12 cellular contexts compared by ENCODE assay signal in genomic region chr14:71355324-71356201, GRCh38. TPM values are rescaled to one million over a fixed set of nuclear protein-coding genes. Genes with fewer than 3 reads are reported as not detected.
DNase-seq lines count a peak whose midpoint lies in the region; ATAC-seq, FAIRE-seq and TF ChIP-seq lines count a peak whose summit lies in the region.
"Had no signal": no experiment of that assay in that cellular context is flagged by ENCODE, and none has a peak within 500 bp of the region (broad histone marks: within the 10 kb centered on the region; RNA-seq: fewer than 3 reads in every experiment).

No MANE protein-coding gene starts in this region.

- no peaks in the 10 kb centered on the region for H4K20me1 ChIP-seq in K562 (replicated peaks; ENCODE audit: control insufficient read depth, insufficient read depth, low read length)
- H4K20me1 ChIP-seq: BLaER1 had no signal

- TF ChIP-seq CTCF in K562 (IDR thresholded peaks at IDR 0.05 in 2 of 3, conservative IDR thresholded peaks at IDR 0.05 in 1 of 3; ENCODE audit: insufficient read depth in 2 of 3, low read depth in 1 of 3, low read length in 3 of 3), result no peak

- H3K36me3 Mint-ChIP-seq in activated naive CD4-positive, alpha-beta T cell treated with anti-CD3 and anti-CD28 coated beads, Interleukin-2, amount 50 U/mL, for 72 hours, result peaks cover 14 to 55% of the 10 kb centered on the region in 2 donors

- no peak overlapping the region for H3K27ac Mint-ChIP-seq in activated naive CD4-positive, alpha-beta T cell treated with anti-CD3 and anti-CD28 coated beads, Interleukin-2, amount 50 U/mL, for 72 hours

- no peaks in the 10 kb centered on the region; the same call in 2 of the 3 replicates for H3K79me2 ChIP-seq in K562 (ENCODE audit: control insufficient read depth, insufficient read depth, low read length)

- no peaks in the 10 kb centered on the region for H3K36me3 ChIP-seq in K562 (ENCODE audit: control insufficient read depth, insufficient read depth, low read length)

- no peak for DNase-seq in Right ventricle myocardium inferior (ENCODE audit: missing footprints)
- no peak for DNase-seq in cardiac septum (ENCODE audit: low spot score)
- peak; percentile 31 to 83 (median 54) for DNase-seq in K562 (ENCODE audit: extremely low read depth in 1 of 4, low spot score in 3 of 4)
- DNase-seq in left lobe of liver (ENCODE audit: low spot score), result no peak
- DNase-seq in urothelium cell line (ENCODE audit: low spot score), result no peak
- DNase-seq in putamen (ENCODE audit: low spot score), result no peak
- no peak for DNase-seq in activated CD8-positive, alpha-beta memory T cell treated with anti-CD3 and anti-CD28 coated beads for 24 hours
- no peak for DNase-seq in activated naive CD4-positive, alpha-beta T cell treated with anti-CD3 and anti-CD28 coated beads, Interleukin-2, amount 50 U/mL, for 72 hours (ENCODE audit: low spot score in 2 of 2)
- DNase-seq: stimulated activated naive CD4-positive, alpha-beta T cell had no signal

- 0 out of 2 replicates have a peak overlapping the region, but pooled peaks have one; percentile 68 for H2AFZ ChIP-seq in K562 (ENCODE audit: low read depth, low read length)

- no peaks in the 10 kb centered on the region for H3K27me3 ChIP-seq in K562 (ENCODE audit: control insufficient read depth in 2 of 2, insufficient read depth in 2 of 2, low read length in 2 of 2)
- H3K27me3 ChIP-seq: BLaER1 had no signal

- TF ChIP-seq POLR2A in K562 (conservative IDR thresholded peaks at IDR 0.05), result no peak

- H3K9me3 Mint-ChIP-seq in activated naive CD4-positive, alpha-beta T cell treated with anti-CD3 and anti-CD28 coated beads, Interleukin-2, amount 50 U/mL, for 72 hours, result peaks cover 9 to 27% of the 10 kb centered on the region in 2 donors

- H3K9ac ChIP-seq in K562 (ENCODE audit: insufficient read depth in 1 of 2, low read depth in 2 of 2, low read length in 2 of 2), result no peak overlapping the region; a peak in 2 of 4 replicates
- H3K9ac ChIP-seq: BLaER1 had no signal

- TF ChIP-seq RAD21 in K562 (CRISPR knock-in tag; conservative IDR thresholded peaks at IDR 0.05 in 1 of 2, IDR thresholded peaks at IDR 0.05 in 1 of 2), result peak in 1 of 2 experiments; percentile 14; a peak in 1 of 4 replicates

- ATAC-seq in Right ventricle myocardium inferior (peak; percentile 79), K562 (peak; percentile 95), left lobe of liver (peak; percentile 87)
- no peak for ATAC-seq in activated naive CD4-positive, alpha-beta T cell treated with anti-CD3 and anti-CD28 coated beads, Interleukin-2, amount 50 U/mL, for 72 hours
- ATAC-seq: activated CD4-positive, CD25-positive, alpha-beta regulatory T cell treated with anti-CD3 and anti-CD28 coated beads, Interleukin-2, amount 50 U/mL, for 24 hours had no signal

- H3K9me3 ChIP-seq in K562 (replicated peaks; ENCODE audit: control insufficient read depth, insufficient read depth, low read depth, low read length), result no peaks in the 10 kb centered on the region

- BruUV-seq in K562 (replicated peaks; lab: Mats Ljungman, UMichigan), result no TSS peak

- POLR2A ChIA-PET in K562 (lab: Yijun Ruan, JAX), result interaction anchor here (0.7 to 0.8 kb wide), 3 partner anchors 28 to 1531 kb away, joined by 3 read pairs; no protein-coding TSS in a partner anchor

- intact Hi-C loops in Right ventricle myocardium inferior (cut with DNase I), result no loop called here
- intact Hi-C loops in cardiac septum (cut with DNase I), result no loop called here
- intact Hi-C loops in K562 (cut with micrococcal nuclease), result no loop called here

- H3K4me2 ChIP-seq in K562 (ENCODE audit: insufficient read depth, low read length), result peak overlapping the region; percentile 37; the same call in 1 of the 2 replicates
- H3K4me2 ChIP-seq: BLaER1 had no signal

- no peak overlapping the region for H3K4me3 ChIP-seq in K562
- H3K4me3 ChIP-seq: BLaER1 had no signal

- no peaks in the 10 kb centered on the region for H3K9me1 ChIP-seq in K562 (ENCODE audit: control insufficient read depth, insufficient read depth, low read length)

- FAIRE-seq in K562 (lab: Jason Lieb, UNC), result peak; percentile 87
- peak; percentile 92 for FAIRE-seq in urothelium cell line (lab: Jason Lieb, UNC)

- in situ Hi-C loops in K562 (cut with MboI), result no loop called here

- peaks cover 3 to 19% of the 10 kb centered on the region in 2 experiments; a peak in 4 of 5 replicates for H3K4me1 ChIP-seq in K562 (replicated peaks in 1 of 2; ENCODE audit: control insufficient read depth in 2 of 2, insufficient read depth in 2 of 2, low read length in 2 of 2)

- H3K27ac ChIP-seq in K562 (ENCODE audit: extremely low read depth, low read depth, low read length), result peak overlapping the region; percentile 55; the same call in 1 of the 3 replicates
- H3K27ac ChIP-seq: BLaER1, HL-60 had no signal

- TF ChIP-seq EP300 in K562 (IDR thresholded peaks at IDR 0.05; ENCODE audit: low read length), result peak; percentile 53

- CTCF ChIA-PET in K562 (lab: Yijun Ruan, JAX; ENCODE audit: low intra/inter-chr PET ratio), result no interaction called here

- 22% methylated on average over 5 of the region's 5 CpGs for WGBS in K562 (ENCODE audit: insufficient coverage, low coverage, missing lambda C conversion rate)

TF ChIP-seq in K562, 482 proteins besides CTCF, POLR2A, EP300 and RAD21 (continues in another document):
- TF ChIP-seq GATA2 (CRISPR knock-in tag; IDR thresholded peaks at IDR 0.05) (no peak), PHTF2 (CRISPR knock-in tag; IDR thresholded peaks at IDR 0.05) (no peak), SIN3B (IDR thresholded peaks at IDR 0.05; ENCODE audit: low read depth) (no peak), ZNF830 (CRISPR knock-in tag; IDR thresholded peaks at IDR 0.05) (no peak), ZBTB9 (CRISPR knock-in tag; IDR thresholded peaks at IDR 0.05) (no peak), CBX2 (IDR thresholded peaks at IDR 0.05; ENCODE audit: insufficient read depth, low read length, poor library complexity, severe bottlenecking) (no peak), ZNF212 (CRISPR knock-in tag; IDR thresholded peaks at IDR 0.05) (no peak), FOXP1 (CRISPR knock-in tag; IDR thresholded peaks at IDR 0.05) (no peak), ZNF217 (CRISPR knock-in tag; IDR thresholded peaks at IDR 0.05) (no peak), ZNF644 (tag; IDR thresholded peaks at IDR 0.05; ENCODE audit: low read depth) (no peak), SIN3A (IDR thresholded peaks at IDR 0.05; ENCODE audit: borderline replicate concordance in 2 of 2, control insufficient read depth in 1 of 2, low read depth in 2 of 2, low read length in 2 of 2) (no peak), MBD2 (IDR thresholded peaks at IDR 0.05; ENCODE audit: borderline replicate concordance, low read depth) (no peak), ETV6 (IDR thresholded peaks at IDR 0.05; ENCODE audit: borderline replicate concordance in 1 of 2, low read depth in 2 of 2, low read length in 1 of 2) (no peak), ETV6 (CRISPR knock-in tag; IDR thresholded peaks at IDR 0.05; ENCODE audit: borderline replicate concordance) (no peak), NCOR1 (IDR thresholded peaks at IDR 0.05) (peak; percentile 64), CBFA2T2 (conservative IDR thresholded peaks at IDR 0.05) (peak; percentile 55), PHF21A (IDR thresholded peaks at IDR 0.05; ENCODE audit: borderline replicate concordance, low read depth) (peak; percentile 53; the same call in 1 of the 2 replicates), ZNF668 (CRISPR knock-in tag; IDR thresholded peaks at IDR 0.05) (no peak), MCM5 (IDR thresholded peaks at IDR 0.05; ENCODE audit: low read depth) (no peak)

RNA-seq across cellular contexts. Expression of gene SIPA1L1, which starts 35.3 kb away (rescaled TPM):
- total RNA-seq in Right ventricle myocardium inferior (6.8 TPM), cardiac septum (14.3 TPM), K562 (2014; rRNA removed) (5.5 and 6.2 TPM in 2 replicates), K562 (2014; rRNA removed; fragmentation: Illumina TruSeq; extraction: Trizol) (8.7 and 9.8 TPM in 2 replicates), K562 (2015; rRNA removed; fragmentation: Illumina TruSeq; extraction: Trizol) (12.2 and 12.6 TPM in 2 replicates), K562 (2021) (14.1 and 15.0 TPM in 2 replicates), left lobe of liver (26.5 TPM)
- 18.6 and 34.7 TPM in 2 replicates for total RNA-seq in K562 (2011; cell fraction: chromatin; rRNA removed; ENCODE audit: low replicate concordance)
- total RNA-seq in K562 (2011; cell fraction: nucleolus; rRNA removed), result 9.0 and 14.1 TPM in 2 replicates
- 16.6 and 22.6 TPM in 2 replicates for total RNA-seq in K562 (2011; cell fraction: nucleoplasm; rRNA removed)
- polyA plus RNA-seq in K562 (2011; rRNA removed) (4.9 and 5.9 TPM in 2 replicates), K562 (2014; fragmentation: Illumina TruSeq; extraction: Trizol) (12.5 and 13.2 TPM in 2 replicates), K562 (2014; fragmentation: Nextera tagmentation; extraction: Ambion mirVana) (1 to 10 TPM; 3.4 to 3.9 TPM), K562 (2014; rRNA removed) (7.7 and 8.0 TPM in 2 replicates)
- polyA plus RNA-seq in K562 (2011; cell fraction: cytosol; rRNA removed), result 4.3 and 5.9 TPM in 2 replicates
- 15.3 and 16.6 TPM in 2 replicates for polyA plus RNA-seq in K562 (2011; cell fraction: nucleus; rRNA removed)
- polyA plus RNA-seq in K562 (2012), result 15.0 and 16.8 TPM in 2 replicates
- polyA minus RNA-seq in K562 (2011; rRNA and poly(A)+ RNA removed), result 17.9 and 19.0 TPM in 2 replicates
- polyA minus RNA-seq in K562 (2011; cell fraction: cytosol; rRNA and poly(A)+ RNA removed), result 6.0 and 7.1 TPM in 2 replicates
- 12.0 and 14.1 TPM in 2 replicates for polyA minus RNA-seq in K562 (2011; cell fraction: nucleus; rRNA and poly(A)+ RNA removed)
- total RNA-seq in activated naive CD4-positive, alpha-beta T cell treated with anti-CD3 and anti-CD28 coated beads, Interleukin-2, amount 50 U/mL, for 72 hours, result 10 to 100 TPM; 41.7 to 46.5 TPM

Comparison
In these comparisons a context has a peak if more than half of its experiments do, and no peak if none do; other contexts are left out.
1. ATAC-seq: peak in Right ventricle myocardium inferior (single experiment), K562 (single experiment) and left lobe of liver (single experiment); none in activated naive CD4-positive, alpha-beta T cell treated with anti-CD3 and anti-CD28 coated beads, Interleukin-2, amount 50 U/mL, for 72 hours (0 of 2).
2. DNase-seq: peak in K562 (4 of 4); none in Right ventricle myocardium inferior (single experiment), cardiac septum (single experiment), left lobe of liver (single experiment), urothelium cell line (single experiment), putamen (single experiment), activated CD8-positive, alpha-beta memory T cell treated with anti-CD3 and anti-CD28 coated beads for 24 hours (single experiment) and activated naive CD4-positive, alpha-beta T cell treated with anti-CD3 and anti-CD28 coated beads, Interleukin-2, amount 50 U/mL, for 72 hours (0 of 2).